ENCODE assay signal across 7 cellular contexts in genomic region chr15:21718108-21718507, GRCh38.
A peak's percentile ranks its signal among the peaks of the same experiment; 100 is the strongest.
DNase-seq lines count a peak whose midpoint lies in the region; ATAC-seq and TF ChIP-seq lines count a peak whose summit lies in the region.
"Not testable (repeated sequence)": the region's sequence is repeated elsewhere in the genome, so short reads cannot be mapped to it uniquely, and the experiment has no call there.

No MANE protein-coding gene starts in this region.

- not testable (repeated sequence) for H3K36me3 ChIP-seq in lower lobe of right lung

- H3K9me3 ChIP-seq in T-helper 17 cell (ENCODE audit: control insufficient read depth, low read length, poor library complexity, severe bottlenecking); lower lobe of right lung: not testable (repeated sequence)

- H3K27me3 Mint-ChIP-seq in T-helper 17 cell: not testable (repeated sequence)

- not testable (repeated sequence) for H3K36me3 Mint-ChIP-seq in T-helper 17 cell (ENCODE audit: low read depth)

- H3K4me3 ChIP-seq in lower lobe of right lung: not testable (repeated sequence)

- ATAC-seq in GM18868 (IDR thresholded peaks at IDR 0.05; ENCODE audit: unreplicated experiment) (peak; percentile 69), GM19463 (IDR thresholded peaks at IDR 0.05; ENCODE audit: unreplicated experiment) (peak; percentile 62), GM21786 (IDR thresholded peaks at IDR 0.05; ENCODE audit: unreplicated experiment) (peak; percentile 65), HG02970 (IDR thresholded peaks at IDR 0.05; ENCODE audit: low FRiP score, unreplicated experiment) (peak; percentile 72), HG03280 (IDR thresholded peaks at IDR 0.05; ENCODE audit: unreplicated experiment) (peak; percentile 74), T-helper 17 cell (peak; percentile 78), lower lobe of right lung (peak; percentile 54 to 61)

- H3K27ac Mint-ChIP-seq in T-helper 17 cell: not testable (repeated sequence)

- H3K4me1 Mint-ChIP-seq in T-helper 17 cell: not testable (repeated sequence)

- not testable (repeated sequence) for H3K4me1 ChIP-seq in lower lobe of right lung

- TF ChIP-seq CTCF in lower lobe of right lung (IDR thresholded peaks at IDR 0.05): not testable (repeated sequence)

- not testable (repeated sequence) for H3K4me3 Mint-ChIP-seq in T-helper 17 cell

- not testable (repeated sequence) for H3K27ac ChIP-seq in lower lobe of right lung

- not testable (repeated sequence) for DNase-seq in T-helper 17 cell, lower lobe of right lung

- H3K27me3 ChIP-seq in lower lobe of right lung (ENCODE audit: low read depth): not testable (repeated sequence)

- intact Hi-C loops in lower lobe of right lung (cut with DNase I): not testable (repeated sequence)
